ENCODE assay signal across 12 cellular contexts in genomic region chr12:46450279-46450748, GRCh38.
DNase-seq lines count a peak whose midpoint lies in the region; ATAC-seq and TF ChIP-seq lines count a peak whose summit lies in the region.
"Had no signal": no experiment of that assay in that cellular context is flagged by ENCODE, and none has a peak within 500 bp of the region (broad histone marks: within the 10 kb centered on the region; RNA-seq: fewer than 3 reads in every experiment).

No MANE protein-coding gene starts in this region.

- H3K4me1 Mint-ChIP-seq in activated T-helper 2 cell treated with anti-CD3 and anti-CD28 coated beads, Interferon-gamma antibody, Interleukin-2, Interleukin-4, amounts not matched to agents 10 μg/mL and 5 μg/mL and 100 μg/mL, durations not matched to agents 14 hours and 24 hours and 36 hours (ENCODE audit: low read depth), result peaks cover 41% of the 10 kb centered on the region

- POLR2A ChIA-PET in HEK293 (lab: Yijun Ruan, JAX) (interaction anchor here (1.1 kb wide), 1 partner anchor 77 kb away, joined by 3 read pairs; no protein-coding TSS in a partner anchor), RWPE1 (lab: Yijun Ruan, JAX; ENCODE audit: low non-redundant PET) (no interaction called here)

- ATAC-seq in Right ventricle myocardium inferior (peak; percentile 84), psoas muscle (peak; percentile 55 to 91 (median 82))

- no peaks in the 10 kb centered on the region for H3K9me3 Mint-ChIP-seq in activated T-helper 2 cell treated with anti-CD3 and anti-CD28 coated beads, Interferon-gamma antibody, Interleukin-2, Interleukin-4, amounts not matched to agents 10 μg/mL and 5 μg/mL and 100 μg/mL, durations not matched to agents 14 hours and 24 hours and 36 hours
- H3K9me3 Mint-ChIP-seq: central memory CD8-positive, alpha-beta T cell had no signal

- no peaks in the 10 kb centered on the region for H3K27me3 ChIP-seq in psoas muscle (ENCODE audit: insufficient read depth in 3 of 3, low read length in 2 of 3)
- H3K27me3 ChIP-seq: upper lobe of left lung had no signal

- H3K4me3 Mint-ChIP-seq in activated T-helper 2 cell treated with anti-CD3 and anti-CD28 coated beads, Interferon-gamma antibody, Interleukin-2, Interleukin-4, amounts not matched to agents 10 μg/mL and 5 μg/mL and 100 μg/mL, durations not matched to agents 14 hours and 24 hours and 36 hours (ENCODE audit: low read depth), result no peak overlapping the region
- H3K4me3 Mint-ChIP-seq: central memory CD8-positive, alpha-beta T cell had no signal

- H3K4me1 ChIP-seq in HEK293 (ENCODE audit: control insufficient read depth, insufficient read depth, low read length) (peaks cover 11% of the 10 kb centered on the region), psoas muscle (peaks cover 57% of the 10 kb centered on the region)

- no peaks in the 10 kb centered on the region for H3K9me3 ChIP-seq in HEK293 (ENCODE audit: control insufficient read depth, insufficient read depth, low read depth, low read length)
- no peaks in the 10 kb centered on the region for H3K9me3 ChIP-seq in psoas muscle
- H3K9me3 ChIP-seq: upper lobe of left lung had no signal

- CTCF ChIA-PET in HEK293 (lab: Yijun Ruan, JAX) (no interaction called here), RWPE1 (lab: Yijun Ruan, JAX) (interaction anchor here (0.6 kb wide), 1 partner anchor 225 kb away, joined by 3 read pairs; no protein-coding TSS in a partner anchor)

- H3K4me3 ChIP-seq in HEK293 (ENCODE audit: low read depth, low read length) (no peak overlapping the region), psoas muscle (no peak overlapping the region)
- H3K4me3 ChIP-seq: upper lobe of left lung had no signal

- 0 to 22% (median 7%) methylated on average over 1 of the region's 1 CpG for WGBS in psoas muscle, 3 donors

- no peak overlapping the region; the same call in 1 of the 2 replicates for H3K27ac ChIP-seq in HEK293 (ENCODE audit: extremely low read depth, low read depth, low read length)
- peak overlapping the region; percentile 47; the same call in 1 of the 2 replicates for H3K27ac ChIP-seq in RWPE1
- peak overlapping the region; percentile 74 for H3K27ac ChIP-seq in psoas muscle
- H3K27ac ChIP-seq: HL-60, upper lobe of left lung had no signal

- TF ChIP-seq CTCF in HEK293 (tag by site-specific recombination; IDR thresholded peaks at IDR 0.05), result no peak
- TF ChIP-seq CTCF in RWPE1 (conservative IDR thresholded peaks at IDR 0.05; ENCODE audit: low read depth), result no peak
- no peak for TF ChIP-seq CTCF in psoas muscle (IDR thresholded peaks at IDR 0.05)

- no peak for DNase-seq in RWPE1 (ENCODE audit: low spot score)
- peak; percentile 84 for DNase-seq in Right ventricle myocardium inferior (ENCODE audit: missing footprints)
- peak; percentile 58 to 86 for DNase-seq in psoas muscle
- DNase-seq in activated T-helper 2 cell treated with anti-CD3 and anti-CD28 coated beads, Interferon-gamma antibody, Interleukin-2, Interleukin-4, amounts not matched to agents 10 μg/mL and 5 μg/mL and 100 μg/mL, durations not matched to agents 14 hours and 24 hours and 36 hours (ENCODE audit: low spot score), result no peak
- no peak for DNase-seq in DMS114 treated with DMSO at 0.1 percent for 48 hours (lab: John Stamatoyannopoulos, UW; ENCODE audit: unreplicated experiment)
- DNase-seq in NCI-H526 (lab: John Stamatoyannopoulos, UW), result no peak
- DNase-seq in glomerular visceral epithelial cell (ENCODE audit: extremely low spot score), result no peak
- DNase-seq: NCI-H524 treated with DMSO at 0.1 percent for 48 hours had no signal

- H3K27me3 Mint-ChIP-seq in activated T-helper 2 cell treated with anti-CD3 and anti-CD28 coated beads, Interferon-gamma antibody, Interleukin-2, Interleukin-4, amounts not matched to agents 10 μg/mL and 5 μg/mL and 100 μg/mL, durations not matched to agents 14 hours and 24 hours and 36 hours (ENCODE audit: low read depth), result no peaks in the 10 kb centered on the region
- H3K27me3 Mint-ChIP-seq: central memory CD8-positive, alpha-beta T cell had no signal

- H3K36me3 ChIP-seq in HEK293 (ENCODE audit: control insufficient read depth in 2 of 2, insufficient read depth in 1 of 2, low read length in 2 of 2) (no peaks in the 10 kb centered on the region), psoas muscle (ENCODE audit: insufficient read depth in 1 of 2, low read depth in 1 of 2) (no peaks in the 10 kb centered on the region)
- H3K36me3 ChIP-seq: upper lobe of left lung had no signal

- H3K36me3 Mint-ChIP-seq in activated T-helper 2 cell treated with anti-CD3 and anti-CD28 coated beads, Interferon-gamma antibody, Interleukin-2, Interleukin-4, amounts not matched to agents 10 μg/mL and 5 μg/mL and 100 μg/mL, durations not matched to agents 14 hours and 24 hours and 36 hours (ENCODE audit: low read depth), result peaks cover 8% of the 10 kb centered on the region

- no peak overlapping the region for H3K27ac Mint-ChIP-seq in activated T-helper 2 cell treated with anti-CD3 and anti-CD28 coated beads, Interferon-gamma antibody, Interleukin-2, Interleukin-4, amounts not matched to agents 10 μg/mL and 5 μg/mL and 100 μg/mL, durations not matched to agents 14 hours and 24 hours and 36 hours

- intact Hi-C loops in Right ventricle myocardium inferior (cut with DNase I), result no loop called here
- intact Hi-C loops in psoas muscle (cut with DNase I), result loop anchor here in 1 of 2 donors (5.0 kb wide), 1 partner anchor 78 kb away; the partner anchor contains the start of gene SLC38A2
- intact Hi-C loops in activated T-helper 2 cell treated with anti-CD3 and anti-CD28 coated beads, Interferon-gamma antibody, Interleukin-2, Interleukin-4, amounts not matched to agents 10 μg/mL and 5 μg/mL and 100 μg/mL, durations not matched to agents 14 hours and 24 hours and 36 hours (cut with micrococcal nuclease), result loop anchor here (10.0 kb wide), 1 partner anchor 764 kb away; no protein-coding TSS in a partner anchor

TF ChIP-seq in HEK293, 187 proteins besides CTCF, POLR2A, EP300 and RAD21:
- no peak for TF ChIP-seq ZBTB8A (tag by site-specific recombination; IDR thresholded peaks at IDR 0.05)
- TF ChIP-seq ZBTB48 (tag by site-specific recombination; IDR thresholded peaks at IDR 0.05), result peak; percentile 23; the same call in 1 of the 2 replicates
- peak; percentile 34; the same call in 1 of the 2 replicates for TF ChIP-seq ZBTB17 (tag by site-specific recombination; IDR thresholded peaks at IDR 0.05)
- no peak for TF ChIP-seq SP3 (tag by site-specific recombination; IDR thresholded peaks at IDR 0.05)
- TF ChIP-seq ZBTB6 (tag by site-specific recombination; IDR thresholded peaks at IDR 0.05), result no peak
- 0 out of 2 replicates have a peak, but pooled peaks have one; percentile 27 for TF ChIP-seq ZNF580 (tag by site-specific recombination; IDR thresholded peaks at IDR 0.05)
- TF ChIP-seq ZEB2 (tag by site-specific recombination; IDR thresholded peaks at IDR 0.05), result no peak
- TF ChIP-seq PRDM10 (tag by site-specific recombination; IDR thresholded peaks at IDR 0.05), result 0 out of 2 replicates have a peak, but pooled peaks have one; percentile 13

Comparison
In these comparisons a context has a peak if more than half of its experiments do, and no peak if none do; other contexts are left out.
1. DNase-seq: peak in Right ventricle myocardium inferior (single experiment) and psoas muscle (2 of 2); none in RWPE1 (single experiment), activated T-helper 2 cell treated with anti-CD3 and anti-CD28 coated beads, Interferon-gamma antibody, Interleukin-2, Interleukin-4, amounts not matched to agents 10 μg/mL and 5 μg/mL and 100 μg/mL, durations not matched to agents 14 hours and 24 hours and 36 hours (single experiment), DMS114 treated with DMSO at 0.1 percent for 48 hours (single experiment), NCI-H526 (0 of 2) and glomerular visceral epithelial cell (single experiment).